10 cellular contexts compared by ENCODE assay signal in genomic region chr4:8238515-8239053, GRCh38. TPM values are rescaled to one million over a fixed set of nuclear protein-coding genes. Genes with fewer than 3 reads are reported as not detected.
DNase-seq lines count a peak whose midpoint lies in the region; ATAC-seq and TF ChIP-seq lines count a peak whose summit lies in the region.
"Had no signal": no experiment of that assay in that cellular context is flagged by ENCODE, and none has a peak within 500 bp of the region (broad histone marks: within the 10 kb centered on the region; RNA-seq: fewer than 3 reads in every experiment).

No MANE protein-coding gene starts in this region.

- CTCF ChIA-PET in AG04449 (lab: Yijun Ruan, JAX) (interaction anchor here (1.3 to 16.6 kb wide), 5 partner anchors 10 to 162 kb away, joined by 3 to 679 read pairs (median 5); partner anchors contain the start of gene SH3TC1), RWPE1 (lab: Yijun Ruan, JAX) (no interaction called here)

- H3K4me3 ChIP-seq in AG04449 (ENCODE audit: low read depth, low read length) (no peak overlapping the region), GM06990 (replicated peaks; ENCODE audit: low read depth, low read length) (no peak overlapping the region), gastroesophageal sphincter (no peak overlapping the region)
- H3K4me3 ChIP-seq: Peyer's patch had no signal

- peak overlapping the region; percentile 37 for H3K27ac ChIP-seq in RWPE1
- no peak overlapping the region for H3K27ac ChIP-seq in gastroesophageal sphincter

- TF ChIP-seq EP300 in gastroesophageal sphincter (IDR thresholded peaks at IDR 0.05) = no peak

- TF ChIP-seq POLR2A in gastroesophageal sphincter (IDR thresholded peaks at IDR 0.05) = no peak

- POLR2A ChIA-PET in AG04449 (lab: Yijun Ruan, JAX) = no interaction called here
- POLR2A ChIA-PET in RWPE1 (lab: Yijun Ruan, JAX; ENCODE audit: low non-redundant PET) = no interaction called here

- no peaks in the 10 kb centered on the region for H3K9me3 ChIP-seq in gastroesophageal sphincter
- H3K9me3 ChIP-seq: Peyer's patch had no signal

- no peaks in the 10 kb centered on the region for H3K27me3 ChIP-seq in GM06990 (replicated peaks; ENCODE audit: control insufficient read depth, insufficient read depth, low read length)
- no peaks in the 10 kb centered on the region for H3K27me3 ChIP-seq in gastroesophageal sphincter
- H3K27me3 ChIP-seq: Peyer's patch had no signal

- ATAC-seq in gastroesophageal sphincter = no peak
- ATAC-seq in HG03521 (IDR thresholded peaks at IDR 0.05; ENCODE audit: unreplicated experiment) = no peak

- DNase-seq in AG04449 (ENCODE audit: low read depth, low spot score) (no peak), GM06990 (ENCODE audit: extremely low read depth, insufficient read length) (no peak), RWPE1 (ENCODE audit: low spot score) (no peak), islet precursor cell (peak; percentile 80), MV-4-11 (lab: John Stamatoyannopoulos, UW) (no peak)
- DNase-seq in effector CD4-positive, alpha-beta T cell = no peak
- DNase-seq: effector CD8-positive, alpha-beta T cell had no signal

- peaks cover 0 to 13% (median 6%) of the 10 kb centered on the region in 3 donors for H3K4me1 ChIP-seq in gastroesophageal sphincter

- peak; percentile 27 for TF ChIP-seq CTCF in AG04449 (IDR thresholded peaks at IDR 0.05; ENCODE audit: insufficient read depth, low read length, missing control alignments)
- TF ChIP-seq CTCF in GM06990 (IDR thresholded peaks at IDR 0.05; ENCODE audit: insufficient read depth, low read length, poor library complexity, severe bottlenecking) = peak; percentile 56
- TF ChIP-seq CTCF in RWPE1 (conservative IDR thresholded peaks at IDR 0.05; ENCODE audit: low read depth) = no peak
- TF ChIP-seq CTCF in gastroesophageal sphincter (IDR thresholded peaks at IDR 0.05) = peak in 1 of 4 experiments; percentile 39

- H3K36me3 ChIP-seq in GM06990 (ENCODE audit: control insufficient read depth, insufficient read depth, low read length) (peaks cover 33% of the 10 kb centered on the region), gastroesophageal sphincter (peaks cover 0 to 30% of the 10 kb centered on the region in 2 donors)

- no CpG with 5 or more reads among the region's 17 CpGs for WGBS in gastroesophageal sphincter (ENCODE audit: low coverage in 1 of 2), 2 donors

RNA-seq across cellular contexts. Expression of gene HTRA3, which starts 31.0 kb away (rescaled TPM):
- 10 to 100 TPM; 30.2 to 80.5 (median 59.9) TPM for total RNA-seq in gastroesophageal sphincter

RNA-seq across cellular contexts. Expression of gene SH3TC1, which starts 39.5 kb away (rescaled TPM):
- total RNA-seq in gastroesophageal sphincter = 10 to 100 TPM in 3 of 4 donors, 1 to 10 TPM in 1; 9.6 to 12.9 (median 12.6) TPM
